Comparison of ENCODE assay signal across 1 cellular context in the genomic region with DNA sequence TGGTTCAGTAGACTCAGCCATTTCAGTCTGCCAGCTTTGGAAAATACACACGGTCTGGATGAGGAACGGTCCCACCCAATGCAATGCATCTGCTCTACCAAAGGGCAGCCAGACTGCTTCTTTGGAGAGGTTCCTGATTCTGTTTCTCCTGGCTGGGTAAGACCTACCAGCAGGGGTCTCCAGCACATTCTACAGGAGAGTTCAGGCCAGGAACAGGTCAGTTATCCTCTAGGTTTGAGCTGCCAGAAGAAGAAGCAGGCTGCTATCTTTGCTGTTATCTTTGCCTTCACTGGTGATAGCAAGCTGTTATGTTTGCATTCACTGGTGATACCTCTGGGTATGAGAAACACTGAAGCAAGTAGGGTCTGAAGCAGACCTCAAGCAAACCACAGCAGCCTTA.
TF ChIP-seq lines count a peak whose summit lies in the region.

No MANE protein-coding gene starts in this region.

TF ChIP-seq in WTC11, 78 proteins besides CTCF, POLR2A, EP300 and RAD21 (continued from another document):
- TF ChIP-seq ERG (CRISPR knock-in tag; IDR thresholded peaks at IDR 0.05): no peak
- no peak for TF ChIP-seq NR2C2 (CRISPR knock-in tag; IDR thresholded peaks at IDR 0.05)
- no peak for TF ChIP-seq NFATC4 (CRISPR knock-in tag; IDR thresholded peaks at IDR 0.05)
- TF ChIP-seq, protein P1, sequence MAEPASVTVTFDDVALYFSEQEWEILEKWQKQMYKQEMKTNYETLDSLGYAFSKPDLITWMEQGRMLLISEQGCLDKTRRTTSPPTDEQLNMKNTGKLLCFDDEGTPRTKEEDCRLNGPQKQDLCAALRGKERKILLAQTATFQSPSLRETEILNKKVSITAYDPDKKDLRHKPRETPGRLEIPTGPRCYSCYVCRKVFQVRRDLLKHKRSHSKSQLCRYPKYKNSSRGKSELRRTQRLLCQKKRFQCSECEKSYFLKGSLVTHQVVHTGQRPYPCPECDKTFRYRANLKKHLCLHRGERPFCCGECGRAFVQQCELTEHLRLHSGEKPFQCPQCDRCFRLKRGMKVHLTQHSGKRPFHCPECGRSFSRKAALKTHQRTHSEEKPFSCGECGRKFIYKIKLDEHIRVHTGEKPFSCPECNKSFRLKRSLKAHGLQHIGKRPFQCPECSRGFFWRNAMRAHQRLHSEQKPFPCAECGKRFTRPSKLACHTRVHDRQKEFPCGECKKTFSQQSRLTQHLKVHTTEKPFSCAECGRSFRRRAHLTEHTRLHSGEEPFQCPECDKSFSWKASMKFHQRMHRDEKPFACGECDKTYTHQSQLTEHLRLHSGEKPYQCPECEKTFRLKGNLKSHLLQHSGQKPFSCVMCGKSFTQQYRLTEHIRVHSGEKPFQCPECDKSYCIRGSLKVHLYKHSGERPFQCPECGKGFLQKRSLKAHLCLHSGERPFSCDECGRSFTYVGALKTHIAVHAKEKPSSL (CRISPR knock-in tag; conservative IDR thresholded peaks at IDR 0.05): no peak
- TF ChIP-seq ZNF121 (CRISPR knock-in tag; IDR thresholded peaks at IDR 0.05): no peak
- no peak for TF ChIP-seq PRDM15 (CRISPR knock-in tag; IDR thresholded peaks at IDR 0.05)
- no peak for TF ChIP-seq ZNF232 (CRISPR knock-in tag; IDR thresholded peaks at IDR 0.05)
- TF ChIP-seq FOXK1 (CRISPR knock-in tag; IDR thresholded peaks at IDR 0.05): no peak
- TF ChIP-seq, protein P2, sequence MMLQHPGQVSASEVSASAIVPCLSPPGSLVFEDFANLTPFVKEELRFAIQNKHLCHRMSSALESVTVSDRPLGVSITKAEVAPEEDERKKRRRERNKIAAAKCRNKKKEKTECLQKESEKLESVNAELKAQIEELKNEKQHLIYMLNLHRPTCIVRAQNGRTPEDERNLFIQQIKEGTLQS (CRISPR knock-in tag; conservative IDR thresholded peaks at IDR 0.05): no peak
- TF ChIP-seq ETV6 (CRISPR knock-in tag; IDR thresholded peaks at IDR 0.05): no peak
- TF ChIP-seq IRF2 (CRISPR knock-in tag; IDR thresholded peaks at IDR 0.05; ENCODE audit: borderline replicate concordance, low read depth): no peak
- TF ChIP-seq ZNF416 (CRISPR knock-in tag; IDR thresholded peaks at IDR 0.05): no peak
- no peak for TF ChIP-seq ZNF317 (CRISPR knock-in tag; IDR thresholded peaks at IDR 0.05; ENCODE audit: borderline replicate concordance, low read depth)
